ENCODE assay signal across 14 cellular contexts in genomic region chr6:148925701-148926100, GRCh38.
DNase-seq lines count a peak whose midpoint lies in the region; ATAC-seq and TF ChIP-seq lines count a peak whose summit lies in the region.
"Had no signal": no experiment of that assay in that cellular context is flagged by ENCODE, and none has a peak within 500 bp of the region (broad histone marks: within the 10 kb centered on the region; RNA-seq: fewer than 3 reads in every experiment).

No MANE protein-coding gene starts in this region.

- no peaks in the 10 kb centered on the region for H3K27me3 Mint-ChIP-seq in activated T-cell treated with anti-CD3 and anti-CD28 coated beads, Interleukin-2, amount 50 U/mL, for 24 hours
- no peaks in the 10 kb centered on the region for H3K27me3 Mint-ChIP-seq in nephron progenitor cell (ENCODE audit: low read depth, poor library complexity)
- H3K27me3 Mint-ChIP-seq: B cell; CD4-positive, alpha-beta T cell had no signal

- no peaks in the 10 kb centered on the region for H3K36me3 Mint-ChIP-seq in activated T-cell treated with anti-CD3 and anti-CD28 coated beads, Interleukin-2, amount 50 U/mL, for 24 hours (ENCODE audit: low read depth)
- peaks cover 18% of the 10 kb centered on the region for H3K36me3 Mint-ChIP-seq in nephron progenitor cell (ENCODE audit: low read depth)

- H3K9me3 Mint-ChIP-seq in activated T-cell treated with anti-CD3 and anti-CD28 coated beads, Interleukin-2, amount 50 U/mL, for 24 hours = no peaks in the 10 kb centered on the region
- H3K9me3 Mint-ChIP-seq in nephron progenitor cell = no peaks in the 10 kb centered on the region
- H3K9me3 Mint-ChIP-seq: CD4-positive, alpha-beta T cell; H9 had no signal

- ATAC-seq in Right ventricle myocardium inferior = no peak

- no peaks in the 10 kb centered on the region for H3K9me3 ChIP-seq in SJCRH30 (replicated peaks)

- no peak overlapping the region for H3K27ac Mint-ChIP-seq in activated T-cell treated with anti-CD3 and anti-CD28 coated beads, Interleukin-2, amount 50 U/mL, for 24 hours
- H3K27ac Mint-ChIP-seq in nephron progenitor cell = no peak overlapping the region
- H3K27ac Mint-ChIP-seq: B cell; CD4-positive, alpha-beta T cell had no signal

- intact Hi-C loops in Right ventricle myocardium inferior (cut with DNase I) = no loop called here

- DNase-seq in SJCRH30 (peak in 1 of 2 experiments; percentile 60), astrocyte of the spinal cord (ENCODE audit: low read depth, low spot score) (peak; percentile 7), iris pigment epithelial cell (ENCODE audit: low read depth) (peak; percentile 22), Right ventricle myocardium inferior (ENCODE audit: missing footprints) (no peak), nephron progenitor cell (no peak)
- DNase-seq in activated T-cell treated with anti-CD3 and anti-CD28 coated beads, Interleukin-2, amount 50 U/mL, for 24 hours = no peak
- DNase-seq in activated T-cell treated with anti-CD3 and anti-CD28 coated beads, Interleukin-2, amount 50 U/mL, for 48 hours = no peak
- DNase-seq: C1 segment of cervical spinal cord; Calu3; CD4-positive, alpha-beta T cell; DMS 273 treated with DMSO at 0.1 percent for 48 hours; GM23248; H9 had no signal

- peaks cover 33% of the 10 kb centered on the region for H3K4me1 ChIP-seq in SJCRH30

- no peaks in the 10 kb centered on the region for H3K36me3 ChIP-seq in SJCRH30

- H3K27me3 ChIP-seq in SJCRH30 = no peaks in the 10 kb centered on the region

- no peak overlapping the region for H3K4me3 ChIP-seq in SJCRH30
- H3K4me3 ChIP-seq in astrocyte of the spinal cord (ENCODE audit: low read depth, low read length) = no peak overlapping the region
- H3K4me3 ChIP-seq: GM23248 had no signal

- no peak overlapping the region for H3K4me3 Mint-ChIP-seq in activated T-cell treated with anti-CD3 and anti-CD28 coated beads, Interleukin-2, amount 50 U/mL, for 24 hours
- H3K4me3 Mint-ChIP-seq in nephron progenitor cell = no peak overlapping the region
- H3K4me3 Mint-ChIP-seq: B cell; CD4-positive, alpha-beta T cell; H9 had no signal

- in situ Hi-C loops in astrocyte of the spinal cord (cut with HindIII; ENCODE audit: low sequenced_read_pairs) = no loop called here

- H3K27ac ChIP-seq in SJCRH30 = peak overlapping the region; percentile 23; the same call in 1 of the 2 replicates
- H3K27ac ChIP-seq: GM23248 had no signal

- TF ChIP-seq CTCF in astrocyte of the spinal cord (IDR thresholded peaks at IDR 0.05; ENCODE audit: low read depth, low read length) (no peak), nephron progenitor cell (IDR thresholded peaks at IDR 0.05) (no peak)

- H3K4me1 Mint-ChIP-seq in activated T-cell treated with anti-CD3 and anti-CD28 coated beads, Interleukin-2, amount 50 U/mL, for 24 hours (ENCODE audit: low read depth) = no peaks in the 10 kb centered on the region
- peaks cover 17% of the 10 kb centered on the region for H3K4me1 Mint-ChIP-seq in nephron progenitor cell

Comparison
In these comparisons a context has a peak if more than half of its experiments do, and no peak if none do; other contexts are left out.
1. DNase-seq: peak in astrocyte of the spinal cord (single experiment) and iris pigment epithelial cell (single experiment); none in Right ventricle myocardium inferior (single experiment), activated T-cell treated with anti-CD3 and anti-CD28 coated beads, Interleukin-2, amount 50 U/mL, for 24 hours (single experiment), activated T-cell treated with anti-CD3 and anti-CD28 coated beads, Interleukin-2, amount 50 U/mL, for 48 hours (0 of 2) and nephron progenitor cell (single experiment).